In genomic region chr15:62591842-62592838, GRCh38 we compare ENCODE assay signal across 15 cellular contexts.
DNase-seq lines count a peak whose midpoint lies in the region; ATAC-seq, FAIRE-seq and TF ChIP-seq lines count a peak whose summit lies in the region.
"Had no signal": no experiment of that assay in that cellular context is flagged by ENCODE, and none has a peak within 500 bp of the region (broad histone marks: within the 10 kb centered on the region; RNA-seq: fewer than 3 reads in every experiment).

No MANE protein-coding gene starts in this region.

- no peak for ATAC-seq in HG02885 (IDR thresholded peaks at IDR 0.05; ENCODE audit: poor library complexity, unreplicated experiment)
- ATAC-seq: activated CD8-positive, alpha-beta T cell treated with anti-CD3 and anti-CD28 coated beads, Interleukin-2, amount 10 ng/mL, durations not matched to agents 7 days and 5 days had no signal

- peaks cover 30 to 32% of the 10 kb centered on the region in 2 donors for H3K4me1 ChIP-seq in mucosa of rectum (ENCODE audit: control insufficient read depth in 2 of 2, insufficient read depth in 2 of 2, low read length in 2 of 2)

- H3K27ac ChIP-seq in mucosa of rectum (ENCODE audit: low read depth in 2 of 2, low read length in 2 of 2), result peak overlapping the region; percentile 30 to 49

- no peak overlapping the region for H3K9ac ChIP-seq in mucosa of rectum (ENCODE audit: low read depth in 1 of 2, low read length in 2 of 2)

- H3K36me3 ChIP-seq in mucosa of rectum (ENCODE audit: control insufficient read depth in 2 of 2, insufficient read depth in 2 of 2, low read length in 2 of 2), result no peaks in the 10 kb centered on the region

- no peak overlapping the region for H3K4me3 ChIP-seq in fibroblast of pulmonary artery (replicated peaks; ENCODE audit: low read depth, low read length)
- H3K4me3 ChIP-seq in mucosa of rectum (ENCODE audit: low read length in 2 of 2), result peak overlapping the region in 1 of 2 donors; percentile 22

- peak; percentile 85 for FAIRE-seq in RCC 7860 (lab: Jason Lieb, UNC)
- FAIRE-seq: bronchial epithelial cell, GM12892 had no signal

- H3K9me3 ChIP-seq in mucosa of rectum (ENCODE audit: control insufficient read depth in 2 of 2, low read length in 2 of 2), result no peaks in the 10 kb centered on the region

- TF ChIP-seq CTCF in fibroblast of pulmonary artery (IDR thresholded peaks at IDR 0.05; ENCODE audit: low read length, missing control alignments), result no peak

- DNase-seq in AG08395 (ENCODE audit: low spot score), result peak; percentile 40
- DNase-seq in RCC 7860 (ENCODE audit: low spot score), result peak; percentile 43
- peak; percentile 33 for DNase-seq in fibroblast of pulmonary artery (ENCODE audit: low read depth)
- no peak for DNase-seq in NCI-H774 (lab: John Stamatoyannopoulos, UW)
- no peak for DNase-seq in cerebellum (ENCODE audit: low spot score)
- no peak for DNase-seq in GDM1 (lab: John Stamatoyannopoulos, UW)
- DNase-seq: activated CD8-positive, alpha-beta T cell treated with anti-CD3 and anti-CD28 coated beads, Interleukin-2, amount 10 ng/mL, durations not matched to agents 7 days and 5 days; activated effector memory CD4-positive, alpha-beta T cell treated with Interleukin-2 at 50 U/mL for 16 hours; hypothalamus; NCI-H1930; NK-92 treated with Interleukin-12 subunit alpha and Interleukin-12 subunit beta, amount 100 ng/mL, for 24 hours had no signal

- no peaks in the 10 kb centered on the region for H3K27me3 ChIP-seq in mucosa of rectum (ENCODE audit: control insufficient read depth in 2 of 2, insufficient read depth in 2 of 2, low read length in 2 of 2)

Comparison
In these comparisons a context has a peak if more than half of its experiments do, and no peak if none do; other contexts are left out.
1. DNase-seq: peak in AG08395 (single experiment), RCC 7860 (single experiment) and fibroblast of pulmonary artery (single experiment); none in NCI-H774 (single experiment), cerebellum (single experiment) and GDM1 (single experiment).